ENCODE assay signal across 18 cellular contexts in genomic region chr21:43764576-43765495, GRCh38. TPM values are rescaled to one million over a fixed set of nuclear protein-coding genes. Genes with fewer than 3 reads are reported as not detected.
A peak's percentile ranks its signal among the peaks of the same experiment; 100 is the strongest.
DNase-seq lines count a peak whose midpoint lies in the region; ATAC-seq and TF ChIP-seq lines count a peak whose summit lies in the region.
"Had no signal": no experiment of that assay in that cellular context is flagged by ENCODE, and none has a peak within 500 bp of the region (broad histone marks: within the 10 kb centered on the region; RNA-seq: fewer than 3 reads in every experiment).

No MANE protein-coding gene starts in this region.

- in situ Hi-C loops in Panc1 (cut with HindIII; ENCODE audit: low pct_unique_long_range_greater_than_20kb, low sequenced_read_pairs), result no loop called here

- 0 out of 2 replicates have a peak, but pooled peaks have one; percentile 9 for ATAC-seq in Panc1
- no peak for ATAC-seq in HG03457 (IDR thresholded peaks at IDR 0.05; ENCODE audit: unreplicated experiment)
- ATAC-seq in activated CD4-positive, CD25-positive, alpha-beta regulatory T cell treated with anti-CD3 and anti-CD28 coated beads, Interleukin-2, amount 50 U/mL, for 24 hours, result no peak
- ATAC-seq: naive thymus-derived CD8-positive, alpha-beta T cell; WTC11 had no signal

- TF ChIP-seq CTCF in Panc1 (IDR thresholded peaks at IDR 0.05) (no peak), esophagus squamous epithelium (IDR thresholded peaks at IDR 0.05) (no peak), neutrophil (IDR thresholded peaks at IDR 0.05) (no peak)

- peaks cover 30% of the 10 kb centered on the region for H3K4me1 ChIP-seq in Panc1 (ENCODE audit: control insufficient read depth, insufficient read depth, low read length)
- H3K4me1 ChIP-seq in esophagus squamous epithelium, result peaks cover 35 to 75% (median 45%) of the 10 kb centered on the region in 3 donors
- H3K4me1 ChIP-seq in neutrophil (ENCODE audit: control insufficient read depth in 1 of 2, insufficient read depth in 1 of 2, low read depth in 1 of 2, low read length in 1 of 2), result peaks cover 7% of the 10 kb centered on the region in 2 experiments

- H3K27ac ChIP-seq in Panc1 (ENCODE audit: low read length) (peak overlapping the region; percentile 34; the same call in 1 of the 2 replicates), esophagus squamous epithelium (peak overlapping the region; percentile 58 to 77 (median 68)), neutrophil (peak overlapping the region; percentile 31)
- H3K27ac ChIP-seq: lower lobe of right lung had no signal

- no peak overlapping the region for H3K4me3 ChIP-seq in Panc1 (ENCODE audit: low read depth in 2 of 2, low read length in 2 of 2)
- no peak overlapping the region for H3K4me3 ChIP-seq in esophagus squamous epithelium
- H3K4me3 ChIP-seq in neutrophil (ENCODE audit: low read depth in 1 of 2, low read length in 1 of 2), result no peak overlapping the region
- H3K4me3 ChIP-seq: ascending aorta, lower lobe of right lung had no signal

- peak; percentile 56 for DNase-seq in EH (ENCODE audit: low read depth)
- no peak for DNase-seq in Panc1 (ENCODE audit: low read depth, low spot score)
- DNase-seq in esophagus squamous epithelium (lab: John Stamatoyannopoulos, UW), result no peak
- no peak for DNase-seq in GM19238 (ENCODE audit: insufficient read length, low spot score)
- no peak for DNase-seq in activated CD4-positive, CD25-positive, alpha-beta regulatory T cell (lab: John Stamatoyannopoulos, UW)
- DNase-seq: BE2C; dermis blood vessel endothelial cell; DMS 273 treated with DMSO at 0.1 percent for 48 hours; lower lobe of right lung; MV-4-11; naive thymus-derived CD8-positive, alpha-beta T cell; NCI-H2081; stimulated activated CD4-positive, alpha-beta T cell treated with anti-CD3 and anti-CD28 coated beads, Interleukin-1b, Interleukin-23, amount 100 ng/mL, for 48 hours had no signal

- no TSS peak for BruUV-seq in Panc1 (replicated peaks; lab: Mats Ljungman, UMichigan)

- H3K27me3 ChIP-seq in Panc1 (ENCODE audit: control insufficient read depth, insufficient read depth, low read length) (no peaks in the 10 kb centered on the region), esophagus squamous epithelium (no peaks in the 10 kb centered on the region), neutrophil (peaks cover 18% of the 10 kb centered on the region)
- H3K27me3 ChIP-seq: ascending aorta, BE2C had no signal

- POLR2A ChIA-PET in Panc1 (lab: Charles Lee), result interaction anchor here (0.6 kb wide), 1 partner anchor 438 kb away, joined by 3 read pairs; no protein-coding TSS in a partner anchor

- intact Hi-C loops in Panc1 (cut with micrococcal nuclease; ENCODE audit: unreplicated experiment) (no loop called here), esophagus squamous epithelium (cut with DNase I) (no loop called here)

- H3K36me3 ChIP-seq in Panc1 (ENCODE audit: control insufficient read depth, insufficient read depth, low read length), result no peaks in the 10 kb centered on the region
- peaks cover 0 to 27% (median 0%) of the 10 kb centered on the region in 3 donors for H3K36me3 ChIP-seq in esophagus squamous epithelium
- H3K36me3 ChIP-seq in neutrophil, result peaks cover 57% of the 10 kb centered on the region

- H3K9me3 ChIP-seq in Panc1 (ENCODE audit: control insufficient read depth, insufficient read depth, low read depth, low read length) (no peaks in the 10 kb centered on the region), esophagus squamous epithelium (no peaks in the 10 kb centered on the region), neutrophil (no peaks in the 10 kb centered on the region)
- H3K9me3 ChIP-seq: ascending aorta, BE2C, lower lobe of right lung had no signal

- CTCF ChIA-PET in Panc1 (lab: Charles Lee), result no interaction called here

- no peak for TF ChIP-seq POLR2A in esophagus squamous epithelium (IDR thresholded peaks at IDR 0.05)

- WGBS in esophagus squamous epithelium, 2 donors, result 52 to 74% methylated on average over 13 to 18 of the region's 19 CpGs

RNA-seq across cellular contexts. Expression of gene CSTB, which starts 11.3 kb away (rescaled TPM):
- 72.5 TPM for total RNA-seq in Panc1 (2021; ENCODE audit: unreplicated experiment)
- polyA plus RNA-seq in Panc1 (2012; ENCODE audit: insufficient read length), result 127 TPM
- 100 to 1,000 TPM; 375 to 700 (median 481) TPM for total RNA-seq in esophagus squamous epithelium

RNA-seq across cellular contexts. Expression of gene RRP1, which starts 24.5 kb away (rescaled TPM):
- 41.8 TPM for total RNA-seq in Panc1 (2021; ENCODE audit: unreplicated experiment)
- 45.9 TPM for polyA plus RNA-seq in Panc1 (2012; ENCODE audit: insufficient read length)
- 10 to 100 TPM; 22.5 to 37.2 (median 30.4) TPM for total RNA-seq in esophagus squamous epithelium

RNA-seq across cellular contexts. Expression of gene PDXK, which starts 45.9 kb away (rescaled TPM):
- total RNA-seq in Panc1 (2021; ENCODE audit: unreplicated experiment), result 184 TPM
- 125 TPM for polyA plus RNA-seq in Panc1 (2012; ENCODE audit: insufficient read length)
- 100 to 1,000 TPM in 2 of 4 donors, 10 to 100 TPM in 2; 42.9 to 114 (median 82.0) TPM for total RNA-seq in esophagus squamous epithelium
